Comparison of ENCODE assay signal across 2 cellular contexts in the genomic region with DNA sequence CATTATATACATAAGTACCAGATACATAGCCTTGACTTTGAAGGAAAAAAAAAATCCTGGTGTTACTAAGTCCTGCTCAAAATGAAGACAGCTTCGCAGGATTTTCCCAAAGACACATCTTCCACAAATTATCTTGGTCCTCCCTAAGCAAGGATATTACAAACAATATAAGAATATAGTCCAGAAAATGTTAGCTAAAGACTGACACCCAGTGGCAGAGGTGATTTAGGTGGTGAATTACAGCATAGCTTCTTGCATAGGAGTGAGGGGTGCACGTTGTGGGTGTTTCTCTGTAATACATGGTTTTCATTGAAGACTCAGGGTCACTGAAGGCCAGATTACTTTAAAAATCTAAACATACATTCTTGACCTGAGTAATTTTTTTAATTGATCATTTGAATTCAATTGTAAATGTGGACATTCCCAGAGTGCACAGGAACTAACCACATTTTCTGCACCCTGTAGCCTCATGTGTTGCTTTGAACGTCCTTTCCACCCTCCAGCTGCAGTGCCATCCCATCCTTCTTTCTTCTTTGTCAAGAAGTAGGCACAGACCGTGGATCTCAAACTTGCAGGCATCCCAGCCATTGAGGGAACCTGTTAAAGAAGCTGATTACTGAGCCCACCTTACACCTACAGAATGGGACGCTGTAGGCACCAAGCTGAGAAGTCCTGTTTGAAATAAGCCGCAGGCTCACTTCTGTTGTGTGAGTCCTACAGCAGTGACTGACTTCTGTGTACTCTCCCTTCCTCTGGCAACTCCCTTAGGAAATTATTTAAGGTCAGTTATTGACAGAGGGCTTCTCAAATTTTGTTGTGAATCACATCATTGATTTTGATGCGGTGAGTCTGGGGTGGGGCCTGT.
TF ChIP-seq lines count a peak whose summit lies in the region.

No MANE protein-coding gene starts in this region.

TF ChIP-seq in HEK293, 187 proteins besides CTCF, POLR2A, EP300 and RAD21 (continued from another document):
- peak; percentile 41; the same call in 1 of the 2 replicates for TF ChIP-seq PRDM10 (tag by site-specific recombination; IDR thresholded peaks at IDR 0.05)

TF ChIP-seq in H1, 55 proteins besides CTCF, POLR2A, EP300 and RAD21 (continued from another document):
- TF ChIP-seq, protein P1, sequence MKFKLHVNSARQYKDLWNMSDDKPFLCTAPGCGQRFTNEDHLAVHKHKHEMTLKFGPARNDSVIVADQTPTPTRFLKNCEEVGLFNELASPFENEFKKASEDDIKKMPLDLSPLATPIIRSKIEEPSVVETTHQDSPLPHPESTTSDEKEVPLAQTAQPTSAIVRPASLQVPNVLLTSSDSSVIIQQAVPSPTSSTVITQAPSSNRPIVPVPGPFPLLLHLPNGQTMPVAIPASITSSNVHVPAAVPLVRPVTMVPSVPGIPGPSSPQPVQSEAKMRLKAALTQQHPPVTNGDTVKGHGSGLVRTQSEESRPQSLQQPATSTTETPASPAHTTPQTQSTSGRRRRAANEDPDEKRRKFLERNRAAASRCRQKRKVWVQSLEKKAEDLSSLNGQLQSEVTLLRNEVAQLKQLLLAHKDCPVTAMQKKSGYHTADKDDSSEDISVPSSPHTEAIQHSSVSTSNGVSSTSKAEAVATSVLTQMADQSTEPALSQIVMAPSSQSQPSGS (IDR thresholded peaks at IDR 0.05; ENCODE audit: low read length), result no peak
- TF ChIP-seq RXRA (IDR thresholded peaks at IDR 0.05; ENCODE audit: insufficient read depth, low read depth, low read length), result no peak
- TF ChIP-seq, protein P2, sequence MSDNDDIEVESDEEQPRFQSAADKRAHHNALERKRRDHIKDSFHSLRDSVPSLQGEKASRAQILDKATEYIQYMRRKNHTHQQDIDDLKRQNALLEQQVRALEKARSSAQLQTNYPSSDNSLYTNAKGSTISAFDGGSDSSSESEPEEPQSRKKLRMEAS (IDR thresholded peaks at IDR 0.05), result no peak
- TF ChIP-seq CEBPB (IDR thresholded peaks at IDR 0.05; ENCODE audit: low read depth, low read length), result no peak
- no peak for TF ChIP-seq POLR2AphosphoS5 (IDR thresholded peaks at IDR 0.05; ENCODE audit: low read depth, low read length)
- TF ChIP-seq E2F6 (IDR thresholded peaks at IDR 0.05), result no peak
- no peak for TF ChIP-seq KDM5A (IDR thresholded peaks at IDR 0.05; ENCODE audit: low read length)
- no peak for TF ChIP-seq BCL11A (IDR thresholded peaks at IDR 0.05; ENCODE audit: low read depth in 2 of 2, low read length in 2 of 2)
- no peak for TF ChIP-seq SIRT6 (IDR thresholded peaks at IDR 0.05; ENCODE audit: low read length)
